ENCODE assay signal across 28 cellular contexts in the genomic region with DNA sequence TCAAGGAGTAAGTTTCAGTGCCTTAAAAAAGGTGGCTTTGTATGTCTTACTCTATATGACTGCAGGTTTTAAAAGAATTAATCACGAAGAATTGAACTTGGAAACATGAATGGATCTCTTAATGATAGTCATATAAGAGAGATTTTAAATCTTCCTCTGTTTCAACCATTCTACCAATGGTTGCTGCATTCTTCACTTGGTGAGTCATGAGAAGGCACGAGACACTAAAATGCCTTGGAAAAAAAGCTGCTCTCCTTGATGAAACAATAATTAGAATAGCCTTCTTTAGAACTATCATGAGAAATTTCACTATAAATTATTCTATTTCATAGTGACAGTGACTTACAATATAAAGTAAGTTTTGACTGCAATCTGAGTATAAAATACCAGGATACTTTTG.
DNase-seq lines count a peak whose midpoint lies in the region; ATAC-seq, FAIRE-seq and TF ChIP-seq lines count a peak whose summit lies in the region.
"Had no signal": no experiment of that assay in that cellular context is flagged by ENCODE, and none has a peak within 500 bp of the region (broad histone marks: within the 10 kb centered on the region; RNA-seq: fewer than 3 reads in every experiment).

No MANE protein-coding gene starts in this region.

- no peak for FAIRE-seq in frontal cortex (lab: Jason Lieb, UNC)
- FAIRE-seq: A204.1 had no signal

- no peak overlapping the region; the same call in 1 of the 2 replicates for H3K27ac Mint-ChIP-seq in HFFc6
- H3K27ac Mint-ChIP-seq in activated T-cell treated with anti-CD3 and anti-CD28 coated beads, Interleukin-2, amount 50 U/mL, for 24 hours: no peak overlapping the region
- H3K27ac Mint-ChIP-seq: IgD-negative memory B cell, T-cell had no signal

- H3K4me3 Mint-ChIP-seq in HFFc6: no peak overlapping the region
- no peak overlapping the region for H3K4me3 Mint-ChIP-seq in activated T-cell treated with anti-CD3 and anti-CD28 coated beads, Interleukin-2, amount 50 U/mL, for 24 hours
- H3K4me3 Mint-ChIP-seq: IgD-negative memory B cell, T-cell had no signal

- no peak overlapping the region for H3K27ac ChIP-seq in brain microvascular endothelial cell
- H3K27ac ChIP-seq in foreskin keratinocyte: no peak overlapping the region
- H3K27ac ChIP-seq: adrenal gland, hepatocyte, HL-60, upper lobe of right lung, VCaP had no signal

- no peaks in the 10 kb centered on the region for H3K27me3 Mint-ChIP-seq in HFFc6 (ENCODE audit: insufficient read depth)
- no peaks in the 10 kb centered on the region for H3K27me3 Mint-ChIP-seq in activated T-cell treated with anti-CD3 and anti-CD28 coated beads, Interleukin-2, amount 50 U/mL, for 24 hours
- H3K27me3 Mint-ChIP-seq: IgD-negative memory B cell had no signal

- in situ Hi-C loops in ACHN (cut with HindIII; ENCODE audit: low pct_ligation_motif_present, low pct_unique_long_range_greater_than_20kb, low sequenced_read_pairs) (no loop called here), brain microvascular endothelial cell (cut with HindIII; ENCODE audit: low pct_ligation_motif_present, low sequenced_read_pairs) (no loop called here)

- H3K27me3 ChIP-seq in brain microvascular endothelial cell (replicated peaks) (no peaks in the 10 kb centered on the region), foreskin keratinocyte (no peaks in the 10 kb centered on the region)
- H3K27me3 ChIP-seq: adrenal gland, hepatocyte, upper lobe of right lung had no signal

- TF ChIP-seq CTCF in HFFc6 (IDR thresholded peaks at IDR 0.05): no peak
- no peak for TF ChIP-seq CTCF in brain microvascular endothelial cell (IDR thresholded peaks at IDR 0.05; ENCODE audit: low read depth, low read length, missing control alignments)
- no peak for TF ChIP-seq CTCF in foreskin keratinocyte (conservative IDR thresholded peaks at IDR 0.05)

- peak; percentile 41 for DNase-seq in ACHN
- peak; percentile 28 for DNase-seq in HFFc6
- DNase-seq in brain microvascular endothelial cell: peak; percentile 19
- DNase-seq in foreskin keratinocyte: peak in 1 of 2 donors; percentile 23
- no peak for DNase-seq in activated T-cell treated with anti-CD3 and anti-CD28 coated beads, Interleukin-2, amount 50 U/mL, for 24 hours
- no peak for DNase-seq in NCI-H187 (lab: John Stamatoyannopoulos, UW)
- no peak for DNase-seq in frontal cortex (ENCODE audit: low spot score in 2 of 2)
- DNase-seq: activated gamma-delta T cell; adrenal gland; C1 segment of cervical spinal cord; effector CD8-positive, alpha-beta T cell; MV-4-11; NCI-H1694; NCI-H226; NCI-H774; nucleus accumbens; retina; SHP77 treated with DMSO at 0.1 percent for 48 hours; stimulated activated CD4-positive, alpha-beta T cell treated with anti-CD3 and anti-CD28 coated beads, Interleukin-12 subunit alpha, Interleukin-12 subunit beta, amount 100 ng/mL, for 4 hours; T-cell; upper lobe of right lung had no signal

- no peaks in the 10 kb centered on the region for H3K36me3 ChIP-seq in brain microvascular endothelial cell (replicated peaks)
- H3K36me3 ChIP-seq: adrenal gland, upper lobe of right lung had no signal

- H3K4me3 ChIP-seq in brain microvascular endothelial cell (ENCODE audit: low read depth, low read length): no peak overlapping the region
- H3K4me3 ChIP-seq: adrenal gland, hepatocyte, upper lobe of right lung had no signal

- ATAC-seq in foreskin keratinocyte (peak; percentile 61), HG02759 (IDR thresholded peaks at IDR 0.05; ENCODE audit: unreplicated experiment) (no peak)
- ATAC-seq: esophagus mucosa, T-cell, upper lobe of right lung had no signal

- H3K9me3 Mint-ChIP-seq in HFFc6: no peaks in the 10 kb centered on the region
- H3K9me3 Mint-ChIP-seq in activated T-cell treated with anti-CD3 and anti-CD28 coated beads, Interleukin-2, amount 50 U/mL, for 24 hours: peaks cover 11% of the 10 kb centered on the region

- H3K4me1 Mint-ChIP-seq in HFFc6 (ENCODE audit: low read depth): peaks cover 11% of the 10 kb centered on the region
- no peaks in the 10 kb centered on the region for H3K4me1 Mint-ChIP-seq in activated T-cell treated with anti-CD3 and anti-CD28 coated beads, Interleukin-2, amount 50 U/mL, for 24 hours (ENCODE audit: low read depth)
- H3K4me1 Mint-ChIP-seq: IgD-negative memory B cell, T-cell had no signal

- H3K4me1 ChIP-seq in foreskin keratinocyte: peaks cover 9% of the 10 kb centered on the region
- H3K4me1 ChIP-seq: adrenal gland, upper lobe of right lung had no signal

- H3K36me3 Mint-ChIP-seq in HFFc6 (ENCODE audit: low read depth): peaks cover 16% of the 10 kb centered on the region; the same call in 1 of the 2 replicates
- H3K36me3 Mint-ChIP-seq in activated T-cell treated with anti-CD3 and anti-CD28 coated beads, Interleukin-2, amount 50 U/mL, for 24 hours (ENCODE audit: low read depth): no peaks in the 10 kb centered on the region
- H3K36me3 Mint-ChIP-seq: IgD-negative memory B cell, T-cell had no signal

Comparison
In these comparisons a context has a peak if more than half of its experiments do, and no peak if none do; other contexts are left out.
1. DNase-seq: peak in ACHN (single experiment), HFFc6 (single experiment) and brain microvascular endothelial cell (single experiment); none in activated T-cell treated with anti-CD3 and anti-CD28 coated beads, Interleukin-2, amount 50 U/mL, for 24 hours (single experiment), NCI-H187 (0 of 2) and frontal cortex (0 of 2).